ENCODE assay signal across 15 cellular contexts in genomic region chr18:44079602-44080001, GRCh38.
DNase-seq lines count a peak whose midpoint lies in the region; ATAC-seq and TF ChIP-seq lines count a peak whose summit lies in the region.
"Had no signal": no experiment of that assay in that cellular context is flagged by ENCODE, and none has a peak within 500 bp of the region (broad histone marks: within the 10 kb centered on the region; RNA-seq: fewer than 3 reads in every experiment).

No MANE protein-coding gene starts in this region.

- H3K36me3 ChIP-seq in brain microvascular endothelial cell (replicated peaks) = no peaks in the 10 kb centered on the region
- no peaks in the 10 kb centered on the region for H3K36me3 ChIP-seq in hepatocyte (replicated peaks; ENCODE audit: insufficient read depth, low read depth)
- no peaks in the 10 kb centered on the region for H3K36me3 ChIP-seq in gastrocnemius medialis
- H3K36me3 ChIP-seq: left lung had no signal

- DNase-seq in ACHN = peak; percentile 16
- peak; percentile 18 for DNase-seq in LHCN-M2 (ENCODE audit: low read depth)
- DNase-seq in brain microvascular endothelial cell = peak; percentile 79
- peak; percentile 46 for DNase-seq in hepatocyte (ENCODE audit: low spot score)
- no peak for DNase-seq in GOT3 (lab: John Stamatoyannopoulos, UW)
- DNase-seq in stimulated activated CD4-positive, alpha-beta T cell treated with anti-CD3 and anti-CD28 coated beads, Interleukin-2, amount 100 ng/mL, for 24 hours = no peak
- no peak for DNase-seq in gastrocnemius medialis
- DNase-seq: activated CD4-positive, alpha-beta T cell treated with anti-CD3 and anti-CD28 coated beads, Interleukin-2, amount 10 ng/mL, durations not matched to agents 7 days and 5 days; central memory CD4-positive, alpha-beta T cell; left lung; NCI-H1694; NCI-H748 treated with DMSO at 0.1 percent for 48 hours; occipital lobe had no signal

- H3K4me1 ChIP-seq in hepatocyte (ENCODE audit: insufficient read depth) = peaks cover 9% of the 10 kb centered on the region
- H3K4me1 ChIP-seq in gastrocnemius medialis = no peaks in the 10 kb centered on the region
- H3K4me1 ChIP-seq: left lung had no signal

- no peaks in the 10 kb centered on the region for H3K9me2 ChIP-seq in hepatocyte (replicated peaks; ENCODE audit: insufficient read depth)

- in situ Hi-C loops in ACHN (cut with HindIII; ENCODE audit: low pct_ligation_motif_present, low pct_unique_long_range_greater_than_20kb, low sequenced_read_pairs) = no loop called here
- in situ Hi-C loops in brain microvascular endothelial cell (cut with HindIII; ENCODE audit: low pct_ligation_motif_present, low sequenced_read_pairs) = no loop called here
- in situ Hi-C loops in gastrocnemius medialis (cut with MboI; ENCODE audit: low sequenced_read_pairs in 4 of 4) = no loop called here

- H4K20me1 ChIP-seq in hepatocyte (ENCODE audit: insufficient read depth, poor library complexity, severe bottlenecking) = no peaks in the 10 kb centered on the region

- WGBS in hepatocyte (ENCODE audit: low lambda C conversion rate, missing lambda C conversion rate) = 29% methylated on average over 1 of the region's 1 CpG

- intact Hi-C loops in gastrocnemius medialis (cut with DNase I; ENCODE audit: low total_unique reads) = no loop called here

- H3K4me2 ChIP-seq in hepatocyte = no peak overlapping the region

- H3K27me3 ChIP-seq in brain microvascular endothelial cell (replicated peaks) (no peaks in the 10 kb centered on the region), hepatocyte (no peaks in the 10 kb centered on the region), gastrocnemius medialis (no peaks in the 10 kb centered on the region)
- H3K27me3 ChIP-seq: left lung had no signal

- H3K9me3 ChIP-seq in hepatocyte (ENCODE audit: low read depth) (no peaks in the 10 kb centered on the region), gastrocnemius medialis (no peaks in the 10 kb centered on the region)
- H3K9me3 ChIP-seq: left lung had no signal

- ATAC-seq in GM21423 (IDR thresholded peaks at IDR 0.05; ENCODE audit: unreplicated experiment) (no peak), gastrocnemius medialis (no peak)
- ATAC-seq: activated T-helper 17 cell treated with anti-CD3 and anti-CD28 coated beads, Interleukin-2, amount 50 U/mL, for 72 hours; left lung had no signal

- H2AFZ ChIP-seq in hepatocyte = no peak overlapping the region

- H3K27ac ChIP-seq in brain microvascular endothelial cell = peak overlapping the region; percentile 67
- H3K27ac ChIP-seq in hepatocyte = peak overlapping the region; percentile 25
- no peak overlapping the region for H3K27ac ChIP-seq in gastrocnemius medialis
- H3K27ac ChIP-seq: left lung had no signal

- H3K79me2 ChIP-seq in hepatocyte = no peaks in the 10 kb centered on the region

- TF ChIP-seq CTCF in brain microvascular endothelial cell (IDR thresholded peaks at IDR 0.05; ENCODE audit: low read depth, low read length, missing control alignments) (no peak), hepatocyte (IDR thresholded peaks at IDR 0.05; ENCODE audit: poor library complexity) (no peak), gastrocnemius medialis (IDR thresholded peaks at IDR 0.05 in 4 of 5, conservative IDR thresholded peaks at IDR 0.05 in 1 of 5) (no peak)

- TF ChIP-seq POLR2A in gastrocnemius medialis (IDR thresholded peaks at IDR 0.05) = no peak

- H3K4me3 ChIP-seq in brain microvascular endothelial cell (ENCODE audit: low read depth, low read length) (no peak overlapping the region), hepatocyte (no peak overlapping the region), gastrocnemius medialis (no peak overlapping the region)
- H3K4me3 ChIP-seq: left lung had no signal

Comparison
In these comparisons a context has a peak if more than half of its experiments do, and no peak if none do; other contexts are left out.
1. DNase-seq: peak in ACHN (single experiment), LHCN-M2 (single experiment), brain microvascular endothelial cell (single experiment) and hepatocyte (single experiment); none in GOT3 (single experiment), stimulated activated CD4-positive, alpha-beta T cell treated with anti-CD3 and anti-CD28 coated beads, Interleukin-2, amount 100 ng/mL, for 24 hours (0 of 2) and gastrocnemius medialis (0 of 2).
2. H3K27ac ChIP-seq: peak in brain microvascular endothelial cell (single experiment) and hepatocyte (single experiment); none in gastrocnemius medialis (0 of 4).